Comparison of ENCODE assay signal across 26 cellular contexts in the genomic region with DNA sequence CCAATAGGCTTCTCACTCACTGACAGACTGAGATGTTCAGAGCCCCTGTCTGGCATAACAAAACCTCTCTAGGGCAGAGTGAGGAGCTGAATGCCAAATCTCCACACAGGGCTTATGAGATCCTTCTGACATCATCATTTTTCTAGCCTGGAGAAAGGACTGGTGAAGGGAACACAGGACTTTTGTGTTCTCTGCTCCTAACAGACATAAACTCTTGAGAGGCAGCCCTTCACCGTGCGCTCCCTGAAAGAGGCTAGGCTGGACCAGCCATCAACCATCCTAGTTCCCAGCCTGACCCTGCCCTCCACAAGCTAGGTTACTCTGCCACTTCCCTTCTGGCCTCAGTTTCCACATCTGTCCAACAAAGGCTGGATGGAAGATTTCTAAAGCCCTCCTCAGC.
DNase-seq lines count a peak whose midpoint lies in the region; ATAC-seq and TF ChIP-seq lines count a peak whose summit lies in the region.
"Had no signal": no experiment of that assay in that cellular context is flagged by ENCODE, and none has a peak within 500 bp of the region (broad histone marks: within the 10 kb centered on the region; RNA-seq: fewer than 3 reads in every experiment).

No MANE protein-coding gene starts in this region.

- no peaks in the 10 kb centered on the region for H3K4me1 Mint-ChIP-seq in stimulated activated naive CD8-positive, alpha-beta T cell treated with anti-CD3 and anti-CD28 coated beads, Interleukin-15, amount 100 ng/mL, for 72 hours
- H3K4me1 Mint-ChIP-seq: CD14-positive monocyte had no signal

- H3K27me3 Mint-ChIP-seq in stimulated activated naive CD8-positive, alpha-beta T cell treated with anti-CD3 and anti-CD28 coated beads, Interleukin-15, amount 100 ng/mL, for 72 hours: peaks cover 18% of the 10 kb centered on the region

- no peaks in the 10 kb centered on the region for H3K36me3 ChIP-seq in esophagus muscularis mucosa
- H3K36me3 ChIP-seq in aorta (ENCODE audit: control insufficient read depth in 1 of 2, insufficient read depth in 2 of 2, low read length in 1 of 2): no peaks in the 10 kb centered on the region
- H3K36me3 ChIP-seq in heart right ventricle: no peaks in the 10 kb centered on the region
- H3K36me3 ChIP-seq: BE2C, BLaER1 had no signal

- TF ChIP-seq POLR2A in esophagus muscularis mucosa (IDR thresholded peaks at IDR 0.05; ENCODE audit: low read depth): no peak

- no peak for DNase-seq in stimulated activated naive CD8-positive, alpha-beta T cell treated with anti-CD3 and anti-CD28 coated beads, Interleukin-15, amount 100 ng/mL, for 72 hours
- no peak for DNase-seq in stimulated activated naive CD8-positive, alpha-beta T cell treated with anti-CD3 and anti-CD28 coated beads, Interleukin-15, Interleukin-2, amounts not matched to agents 100 U/mL and 50 U/mL, for 24 hours
- DNase-seq in SK-MEL-5 (ENCODE audit: low read depth, low spot score): peak; percentile 79
- peak; percentile 84 for DNase-seq in esophagus muscularis mucosa (ENCODE audit: extremely low spot score)
- DNase-seq in aorta: no peak
- no peak for DNase-seq in effector CD8-positive, alpha-beta T cell (lab: John Stamatoyannopoulos, UW)
- DNase-seq in heart right ventricle: no peak
- DNase-seq in stimulated activated CD8-positive, alpha-beta memory T cell treated with anti-CD3 and anti-CD28 coated beads, Interleukin-4, amount 100 ng/mL, for 48 hours: no peak
- DNase-seq: 8988T; ACHN; BE2C; C1 segment of cervical spinal cord; CD4-positive, alpha-beta memory T cell; CD4-positive, CD25-positive, alpha-beta regulatory T cell; CD8-positive, alpha-beta memory T cell; COR-L47; DMS 273 treated with DMSO at 0.1 percent for 48 hours; DMS153; DMS53; DMS79; DND-41; EL; GDM1 had no signal

- H3K4me3 Mint-ChIP-seq in stimulated activated naive CD8-positive, alpha-beta T cell treated with anti-CD3 and anti-CD28 coated beads, Interleukin-15, amount 100 ng/mL, for 72 hours: no peak overlapping the region
- H3K4me3 Mint-ChIP-seq: CD14-positive monocyte; CD4-positive, alpha-beta memory T cell; CD4-positive, CD25-positive, alpha-beta regulatory T cell; CD8-positive, alpha-beta memory T cell had no signal

- WGBS in esophagus muscularis mucosa: 63% methylated on average over 2 of the region's 2 CpGs
- WGBS in aorta, 2 donors: 81 to 97% methylated on average over 2 of the region's 2 CpGs
- 83 to 88% methylated on average over 2 of the region's 2 CpGs for WGBS in heart right ventricle, 2 donors

- H3K27me3 ChIP-seq in esophagus muscularis mucosa (peaks cover 0 to 16% (median 0%) of the 10 kb centered on the region in 4 donors), aorta (ENCODE audit: control insufficient read depth in 1 of 2, insufficient read depth in 2 of 2, low read length in 1 of 2) (no peaks in the 10 kb centered on the region), heart right ventricle (peaks cover 0 to 47% (median 20%) of the 10 kb centered on the region in 7 donors)
- H3K27me3 ChIP-seq: BE2C, BLaER1 had no signal

- intact Hi-C loops in esophagus muscularis mucosa (cut with DNase I) (no loop called here), aorta (cut with DNase I) (loop anchor here in 1 of 2 donors (10.0 kb wide), 1 partner anchor 292 kb away; no protein-coding TSS in a partner anchor), heart right ventricle (cut with DNase I) (loop anchor here in 1 of 10 donors (10.0 kb wide), 1 partner anchor 292 kb away; no protein-coding TSS in a partner anchor)

- H3K4me1 ChIP-seq in esophagus muscularis mucosa: no peaks in the 10 kb centered on the region
- no peaks in the 10 kb centered on the region for H3K4me1 ChIP-seq in aorta (ENCODE audit: control insufficient read depth in 1 of 2, insufficient read depth in 2 of 2, low read length in 2 of 2)
- H3K4me1 ChIP-seq in heart right ventricle: no peaks in the 10 kb centered on the region
- H3K4me1 ChIP-seq: BE2C, BLaER1 had no signal

- H3K9me3 ChIP-seq in esophagus muscularis mucosa: no peaks in the 10 kb centered on the region
- H3K9me3 ChIP-seq in aorta (ENCODE audit: control insufficient read depth, low read length): no peaks in the 10 kb centered on the region
- no peaks in the 10 kb centered on the region for H3K9me3 ChIP-seq in heart right ventricle
- H3K9me3 ChIP-seq: BE2C, BLaER1 had no signal

- H3K27ac ChIP-seq in esophagus muscularis mucosa (replicated peaks in 1 of 4) (no peak overlapping the region), aorta (ENCODE audit: low read depth in 1 of 2, low read length in 2 of 2) (no peak overlapping the region), heart right ventricle (no peak overlapping the region)
- H3K27ac ChIP-seq: BLaER1 had no signal

- peak overlapping the region in 1 of 2 donors; percentile 48 for H3K27ac Mint-ChIP-seq in stimulated activated naive CD8-positive, alpha-beta T cell treated with anti-CD3 and anti-CD28 coated beads, Interleukin-15, amount 100 ng/mL, for 72 hours
- H3K27ac Mint-ChIP-seq: CD14-positive monocyte; CD4-positive, alpha-beta memory T cell; CD4-positive, CD25-positive, alpha-beta regulatory T cell; CD8-positive, alpha-beta memory T cell had no signal

- no peak overlapping the region for H3K4me3 ChIP-seq in esophagus muscularis mucosa
- H3K4me3 ChIP-seq in aorta (ENCODE audit: low read length in 2 of 2): no peak overlapping the region
- H3K4me3 ChIP-seq in heart right ventricle: no peak overlapping the region
- H3K4me3 ChIP-seq: BLaER1, GM12878 had no signal

- peak; percentile 31 for ATAC-seq in stimulated activated naive CD8-positive, alpha-beta T cell treated with anti-CD3 and anti-CD28 coated beads, Interleukin-15, amount 100 ng/mL, for 72 hours
- no peak for ATAC-seq in stimulated activated naive CD8-positive, alpha-beta T cell treated with anti-CD3 and anti-CD28 coated beads, Interleukin-15, Interleukin-2, amounts not matched to agents 100 U/mL and 50 U/mL, for 24 hours
- ATAC-seq in aorta (ENCODE audit: low FRiP score): peak; percentile 51
- no peak for ATAC-seq in heart right ventricle
- ATAC-seq: GM12878 had no signal

- TF ChIP-seq CTCF in esophagus muscularis mucosa (IDR thresholded peaks at IDR 0.05) (no peak), heart right ventricle (IDR thresholded peaks at IDR 0.05) (no peak)

- H3K9me3 Mint-ChIP-seq in stimulated activated naive CD8-positive, alpha-beta T cell treated with anti-CD3 and anti-CD28 coated beads, Interleukin-15, amount 100 ng/mL, for 72 hours: no peaks in the 10 kb centered on the region
- H3K9me3 Mint-ChIP-seq: CD14-positive monocyte; CD4-positive, alpha-beta memory T cell; CD4-positive, CD25-positive, alpha-beta regulatory T cell; CD8-positive, alpha-beta memory T cell had no signal

- no peak for TF ChIP-seq EP300 in esophagus muscularis mucosa (IDR thresholded peaks at IDR 0.05)

- in situ Hi-C loops in SK-MEL-5 (cut with HindIII; ENCODE audit: low pct_unique_long_range_greater_than_20kb, low sequenced_read_pairs): no loop called here

Comparison
In these comparisons a context has a peak if more than half of its experiments do, and no peak if none do; other contexts are left out.
1. ATAC-seq: peak in stimulated activated naive CD8-positive, alpha-beta T cell treated with anti-CD3 and anti-CD28 coated beads, Interleukin-15, amount 100 ng/mL, for 72 hours (single experiment) and aorta (single experiment); none in stimulated activated naive CD8-positive, alpha-beta T cell treated with anti-CD3 and anti-CD28 coated beads, Interleukin-15, Interleukin-2, amounts not matched to agents 100 U/mL and 50 U/mL, for 24 hours (single experiment) and heart right ventricle (0 of 8).
2. DNase-seq: peak in SK-MEL-5 (single experiment) and esophagus muscularis mucosa (single experiment); none in stimulated activated naive CD8-positive, alpha-beta T cell treated with anti-CD3 and anti-CD28 coated beads, Interleukin-15, amount 100 ng/mL, for 72 hours (0 of 2), stimulated activated naive CD8-positive, alpha-beta T cell treated with anti-CD3 and anti-CD28 coated beads, Interleukin-15, Interleukin-2, amounts not matched to agents 100 U/mL and 50 U/mL, for 24 hours (single experiment), aorta (0 of 2), effector CD8-positive, alpha-beta T cell (single experiment), heart right ventricle (0 of 2) and stimulated activated CD8-positive, alpha-beta memory T cell treated with anti-CD3 and anti-CD28 coated beads, Interleukin-4, amount 100 ng/mL, for 48 hours (single experiment).